ENCODE assay signal across 8 cellular contexts in genomic region chr6:137043710-137044365, GRCh38. TPM values are rescaled to one million over a fixed set of nuclear protein-coding genes. Genes with fewer than 3 reads are reported as not detected.
DNase-seq lines count a peak whose midpoint lies in the region; FAIRE-seq and TF ChIP-seq lines count a peak whose summit lies in the region.

No MANE protein-coding gene starts in this region.

- H4K20me1 ChIP-seq in Karpas-422 (ENCODE audit: insufficient read depth, low read depth, low read length) = no peaks in the 10 kb centered on the region

- H3K4me1 ChIP-seq in Karpas-422 (ENCODE audit: low read length) (peaks cover 12% of the 10 kb centered on the region; the same call in 1 of the 2 replicates), small intestine (ENCODE audit: control insufficient read depth in 2 of 2, insufficient read depth in 1 of 2, low read depth in 1 of 2, low read length in 1 of 2) (peaks cover 0 to 3% of the 10 kb centered on the region in 2 donors)

- H3K4me1 Mint-ChIP-seq in brain = peaks cover 10% of the 10 kb centered on the region

- no peak overlapping the region for H3K27ac ChIP-seq in Karpas-422 (ENCODE audit: low read length)
- H3K27ac ChIP-seq in small intestine (ENCODE audit: low read depth in 1 of 2, low read length in 1 of 2) = peak overlapping the region; percentile 8 to 39

- DNase-seq in NCI-H345 (lab: John Stamatoyannopoulos, UW) (peak; percentile 37), NCI-H345 treated with DMSO at 0.1 percent for 48 hours (lab: John Stamatoyannopoulos, UW; ENCODE audit: unreplicated experiment) (no peak), Karpas-422 (no peak), iPS-NIHi11 (ENCODE audit: low spot score) (peak; percentile 49), small intestine (peak; percentile 27), NCI-H2107 treated with DMSO at 0.1 percent for 48 hours (lab: John Stamatoyannopoulos, UW; ENCODE audit: unreplicated experiment) (no peak)
- no peak for DNase-seq in activated CD4-positive, CD25-positive, alpha-beta regulatory T cell (lab: John Stamatoyannopoulos, UW)

- H2AFZ ChIP-seq in Karpas-422 (ENCODE audit: low read length) = peak overlapping the region; percentile 68; the same call in 1 of the 2 replicates

- H3K27me3 ChIP-seq in Karpas-422 (ENCODE audit: low read length) (no peaks in the 10 kb centered on the region), small intestine (ENCODE audit: control insufficient read depth in 2 of 2, insufficient read depth in 2 of 2, low read length in 2 of 2) (peaks cover 0 to 21% of the 10 kb centered on the region in 2 donors)

- no peak for TF ChIP-seq CTCF in brain (conservative IDR thresholded peaks at IDR 0.05)

- peaks cover 6 to 25% (median 16%) of the 10 kb centered on the region in 5 experiments for H3K9me3 Mint-ChIP-seq in brain

- H3K36me3 ChIP-seq in Karpas-422 (ENCODE audit: insufficient read depth, low read length) = no peaks in the 10 kb centered on the region
- H3K36me3 ChIP-seq in small intestine (ENCODE audit: control insufficient read depth in 2 of 2, insufficient read depth in 2 of 2, low read length in 2 of 2) = no peaks in the 10 kb centered on the region

- H3K79me2 ChIP-seq in Karpas-422 (ENCODE audit: low read length) = no peaks in the 10 kb centered on the region

- H3K27ac Mint-ChIP-seq in brain = no peak overlapping the region

- no peak for FAIRE-seq in small intestine (lab: Jason Lieb, UNC)

- H3K36me3 Mint-ChIP-seq in brain = no peaks in the 10 kb centered on the region

- no peaks in the 10 kb centered on the region for H3K9me2 ChIP-seq in Karpas-422 (replicated peaks; ENCODE audit: insufficient read depth, low read length)

- no peaks in the 10 kb centered on the region for H3K9me3 ChIP-seq in Karpas-422 (ENCODE audit: low read length)
- no peaks in the 10 kb centered on the region for H3K9me3 ChIP-seq in small intestine (ENCODE audit: control insufficient read depth, low read depth)

- peak overlapping the region; percentile 81 for H3K4me2 ChIP-seq in Karpas-422 (ENCODE audit: low read depth, low read length, poor library complexity, severe bottlenecking)

- H3K27me3 Mint-ChIP-seq in brain = peaks cover 84% of the 10 kb centered on the region

- 1 to 5% (median 5%) methylated on average over 38 to 42 of the region's 42 CpGs for WGBS in small intestine, 3 donors

- peak overlapping the region; percentile 47 for H3K9ac ChIP-seq in Karpas-422 (ENCODE audit: low read length)

- H3K4me3 Mint-ChIP-seq in brain = peak overlapping the region; percentile 76 to 88 (median 81)

- H3K4me3 ChIP-seq in Karpas-422 (ENCODE audit: low read length) = peak overlapping the region; percentile 69
- H3K4me3 ChIP-seq in small intestine (ENCODE audit: low read depth in 1 of 2, low read length in 2 of 2) = peak overlapping the region; percentile 67 to 93

RNA-seq across cellular contexts. Expression of gene IL20RA, which starts 0.9 kb away (rescaled TPM):
- total RNA-seq in Karpas-422 (2014; rRNA removed; shearing (Covaris generic); ENCODE audit: low replicate concordance) = not detected in 2 replicates
- 2.1 TPM for polyA plus RNA-seq in brain (ENCODE audit: insufficient read depth, low read depth, low replicate concordance)
- polyA plus RNA-seq in small intestine = 1 to 10 TPM in 2 of 3 donors, under 1 TPM in 1; 0.81 to 3.0 (median 1.8) TPM

Comparison
In these comparisons a context has a peak if more than half of its experiments do, and no peak if none do; other contexts are left out.
1. DNase-seq: peak in NCI-H345 (single experiment), iPS-NIHi11 (single experiment) and small intestine (single experiment); none in NCI-H345 treated with DMSO at 0.1 percent for 48 hours (single experiment), Karpas-422 (single experiment), NCI-H2107 treated with DMSO at 0.1 percent for 48 hours (single experiment) and activated CD4-positive, CD25-positive, alpha-beta regulatory T cell (0 of 4).